Comparison of ENCODE assay signal across 8 cellular contexts in genomic region chr19:4014541-4015491, GRCh38. TPM values are rescaled to one million over a fixed set of nuclear protein-coding genes. Genes with fewer than 3 reads are reported as not detected.
DNase-seq lines count a peak whose midpoint lies in the region; ATAC-seq and TF ChIP-seq lines count a peak whose summit lies in the region.

No MANE protein-coding gene starts in this region.

- DNase-seq in NCI-H1417 (lab: John Stamatoyannopoulos, UW): peak in 2 of 3 experiments; percentile 23 to 39
- DNase-seq in NCI-H1417 treated with DMSO at 0.1 percent for 48 hours (lab: John Stamatoyannopoulos, UW): no peak
- no peak for DNase-seq in ascending aorta (ENCODE audit: low spot score in 2 of 2)
- DNase-seq in lower lobe of right lung: no peak
- DNase-seq in KG1 (lab: John Stamatoyannopoulos, UW): no peak
- DNase-seq in MV-4-11 (lab: John Stamatoyannopoulos, UW): no peak

- intact Hi-C loops in ascending aorta (cut with DNase I) (no loop called here), lower lobe of right lung (cut with DNase I) (no loop called here)

- no peaks in the 10 kb centered on the region for H3K27me3 ChIP-seq in ascending aorta
- no peaks in the 10 kb centered on the region for H3K27me3 ChIP-seq in lower lobe of right lung (ENCODE audit: low read depth)

- H3K9me3 ChIP-seq in ascending aorta (no peaks in the 10 kb centered on the region), lower lobe of right lung (no peaks in the 10 kb centered on the region)

- peak overlapping the region in 1 of 2 donors; percentile 38 for H3K4me3 ChIP-seq in ascending aorta
- H3K4me3 ChIP-seq in lower lobe of right lung: peak overlapping the region; percentile 12

- H3K4me1 ChIP-seq in ascending aorta (peaks cover 0 to 29% of the 10 kb centered on the region in 2 donors), lower lobe of right lung (peaks cover 28% of the 10 kb centered on the region)

- ATAC-seq in lower lobe of right lung: no peak
- ATAC-seq in GM21528 (IDR thresholded peaks at IDR 0.05; ENCODE audit: low FRiP score, unreplicated experiment): no peak

- H3K27ac ChIP-seq in ascending aorta (peak overlapping the region; percentile 37 to 69), lower lobe of right lung (peak overlapping the region; percentile 49), temporal lobe (ENCODE audit: low read depth, low read length) (peak overlapping the region; percentile 97)

- H3K36me3 ChIP-seq in ascending aorta: peaks cover 23 to 25% of the 10 kb centered on the region in 2 donors
- peaks cover 54% of the 10 kb centered on the region for H3K36me3 ChIP-seq in lower lobe of right lung

- TF ChIP-seq CTCF in ascending aorta (IDR thresholded peaks at IDR 0.05) (no peak), lower lobe of right lung (IDR thresholded peaks at IDR 0.05) (no peak)

RNA-seq across cellular contexts. Expression of gene PIAS4, which starts 7.3 kb away (rescaled TPM):
- total RNA-seq in ascending aorta: 30.8 TPM
- 27.6 TPM for total RNA-seq in lower lobe of right lung
- total RNA-seq in temporal lobe: 12.8 TPM

RNA-seq across cellular contexts. Expression of gene EEF2, which starts 29.6 kb away (rescaled TPM):
- total RNA-seq in ascending aorta (1,544 TPM), lower lobe of right lung (1,984 TPM), temporal lobe (1,871 TPM)

RNA-seq across cellular contexts. Expression of gene DAPK3, which starts 43.9 kb away (rescaled TPM):
- total RNA-seq in ascending aorta (135 TPM), lower lobe of right lung (50.5 TPM), temporal lobe (48.7 TPM)

RNA-seq across cellular contexts. Expression of gene ZBTB7A, which starts 51.9 kb away (rescaled TPM):
- total RNA-seq in ascending aorta (76.4 TPM), lower lobe of right lung (51.9 TPM), temporal lobe (2.7 TPM)

Comparison
In these comparisons a context has a peak if more than half of its experiments do, and no peak if none do; other contexts are left out.
1. DNase-seq: peak in NCI-H1417 (2 of 3); none in NCI-H1417 treated with DMSO at 0.1 percent for 48 hours (single experiment), ascending aorta (0 of 2), lower lobe of right lung (single experiment), KG1 (single experiment) and MV-4-11 (single experiment).
2. Peak in every context shown above with its lines, with median percentiles within 50 percentile points of each other: H3K27ac ChIP-seq.